1 cellular context compared by ENCODE assay signal in genomic region chr5:113163328-113163727, GRCh38.
A peak's percentile ranks its signal among the peaks of the same experiment; 100 is the strongest.
TF ChIP-seq lines count a peak whose summit lies in the region.

No MANE protein-coding gene starts in this region.

TF ChIP-seq in HEK293, 187 proteins besides CTCF, POLR2A, EP300 and RAD21 (continued from another document):
- TF ChIP-seq ZNF398 (tag by site-specific recombination; IDR thresholded peaks at IDR 0.05): peak; percentile 70
- TF ChIP-seq ZNF776 (tag by site-specific recombination; IDR thresholded peaks at IDR 0.05; ENCODE audit: borderline replicate concordance): no peak
- peak; percentile 66 for TF ChIP-seq ZNF366 (tag by site-specific recombination; conservative IDR thresholded peaks at IDR 0.05)
- TF ChIP-seq, protein P1, sequence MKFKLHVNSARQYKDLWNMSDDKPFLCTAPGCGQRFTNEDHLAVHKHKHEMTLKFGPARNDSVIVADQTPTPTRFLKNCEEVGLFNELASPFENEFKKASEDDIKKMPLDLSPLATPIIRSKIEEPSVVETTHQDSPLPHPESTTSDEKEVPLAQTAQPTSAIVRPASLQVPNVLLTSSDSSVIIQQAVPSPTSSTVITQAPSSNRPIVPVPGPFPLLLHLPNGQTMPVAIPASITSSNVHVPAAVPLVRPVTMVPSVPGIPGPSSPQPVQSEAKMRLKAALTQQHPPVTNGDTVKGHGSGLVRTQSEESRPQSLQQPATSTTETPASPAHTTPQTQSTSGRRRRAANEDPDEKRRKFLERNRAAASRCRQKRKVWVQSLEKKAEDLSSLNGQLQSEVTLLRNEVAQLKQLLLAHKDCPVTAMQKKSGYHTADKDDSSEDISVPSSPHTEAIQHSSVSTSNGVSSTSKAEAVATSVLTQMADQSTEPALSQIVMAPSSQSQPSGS (tag by site-specific recombination; IDR thresholded peaks at IDR 0.05; ENCODE audit: low read depth): 0 out of 2 replicates have a peak, but pooled peaks have one; percentile 28
- TF ChIP-seq ZNF549 (tag by site-specific recombination; IDR thresholded peaks at IDR 0.05): no peak
- TF ChIP-seq SP7 (tag by site-specific recombination; IDR thresholded peaks at IDR 0.05): peak; percentile 78
- peak; percentile 75 for TF ChIP-seq ZNF362 (tag by site-specific recombination; IDR thresholded peaks at IDR 0.05)
- TF ChIP-seq SCRT1 (tag by site-specific recombination; IDR thresholded peaks at IDR 0.05; ENCODE audit: borderline replicate concordance): no peak
- TF ChIP-seq GLIS1 (tag by site-specific recombination; IDR thresholded peaks at IDR 0.05): 0 out of 2 replicates have a peak, but pooled peaks have one; percentile 26
